ENCODE assay signal across 8 cellular contexts in genomic region chrX:109856974-109857373, GRCh38.
A peak's percentile ranks its signal among the peaks of the same experiment; 100 is the strongest.
DNase-seq lines count a peak whose midpoint lies in the region; ATAC-seq and TF ChIP-seq lines count a peak whose summit lies in the region.

No MANE protein-coding gene starts in this region.

- H3K27me3 ChIP-seq in SJSA1 (replicated peaks) (no peaks in the 10 kb centered on the region), transverse colon (no peaks in the 10 kb centered on the region)

- no peak for TF ChIP-seq POLR2A in transverse colon (IDR thresholded peaks at IDR 0.05)

- H3K27ac ChIP-seq in SJSA1 = peak overlapping the region; percentile 26
- no peak overlapping the region for H3K27ac ChIP-seq in transverse colon

- H3K9me3 ChIP-seq in SJSA1 (replicated peaks) = no peaks in the 10 kb centered on the region
- H3K9me3 ChIP-seq in transverse colon = no peaks in the 10 kb centered on the region

- intact Hi-C loops in transverse colon (cut with DNase I; ENCODE audit: low total_unique reads) = no loop called here

- DNase-seq in AG09319 (ENCODE audit: extremely low read depth, low read depth) (no peak), GM12865 (ENCODE audit: low read depth) (peak; percentile 38), SJSA1 (ENCODE audit: low read depth in 1 of 2, low spot score in 2 of 2) (peak in 1 of 2 experiments; percentile 32), globus pallidus (ENCODE audit: low spot score) (peak; percentile 9), transverse colon (no peak), NCI-H1105 (lab: John Stamatoyannopoulos, UW) (no peak)

- in situ Hi-C loops in transverse colon (cut with MboI; ENCODE audit: low pct_ligation_motif_present in 1 of 4, low pct_unique_long_range_greater_than_20kb in 1 of 4, low sequenced_read_pairs in 3 of 4) = loop anchor here (10.0 to 25.0 kb wide), 3 partner anchors 142 to 370 kb away; partner anchors contain the start of gene GUCY2F (in 1 of the 4)

- ATAC-seq in HG03378 (IDR thresholded peaks at IDR 0.05; ENCODE audit: unreplicated experiment) (no peak), GM18498 (IDR thresholded peaks at IDR 0.05; ENCODE audit: unreplicated experiment) (no peak)

- WGBS in transverse colon (ENCODE audit: low coverage in 1 of 2), 2 donors = 0 to 12% methylated on average over 2 to 5 of the region's 5 CpGs

- H3K4me3 ChIP-seq in GM12865 (ENCODE audit: low read depth, low read length) (no peak overlapping the region), SJSA1 (no peak overlapping the region), transverse colon (no peak overlapping the region)

- H3K36me3 ChIP-seq in SJSA1 (no peaks in the 10 kb centered on the region), transverse colon (no peaks in the 10 kb centered on the region)

- TF ChIP-seq CTCF in AG09319 (IDR thresholded peaks at IDR 0.05; ENCODE audit: low read depth, low read length) (peak; percentile 71), GM12865 (IDR thresholded peaks at IDR 0.05; ENCODE audit: insufficient read depth, low read depth, low read length, missing control alignments) (peak; percentile 50), transverse colon (IDR thresholded peaks at IDR 0.05) (peak; percentile 55 to 86 (median 70))

- TF ChIP-seq EP300 in transverse colon (IDR thresholded peaks at IDR 0.05; ENCODE audit: low read depth) = no peak

- H3K4me1 ChIP-seq in SJSA1 (replicated peaks) (peaks cover 9% of the 10 kb centered on the region), transverse colon (no peaks in the 10 kb centered on the region)

Comparison
In these comparisons a context has a peak if more than half of its experiments do, and no peak if none do; other contexts are left out.
1. DNase-seq: peak in GM12865 (single experiment) and globus pallidus (single experiment); none in AG09319 (single experiment), transverse colon (single experiment) and NCI-H1105 (single experiment).
2. Peak in every context shown above with its lines, with median percentiles within 50 percentile points of each other: CTCF ChIP-seq.